Comparison of ENCODE assay signal across 8 cellular contexts in the genomic region with DNA sequence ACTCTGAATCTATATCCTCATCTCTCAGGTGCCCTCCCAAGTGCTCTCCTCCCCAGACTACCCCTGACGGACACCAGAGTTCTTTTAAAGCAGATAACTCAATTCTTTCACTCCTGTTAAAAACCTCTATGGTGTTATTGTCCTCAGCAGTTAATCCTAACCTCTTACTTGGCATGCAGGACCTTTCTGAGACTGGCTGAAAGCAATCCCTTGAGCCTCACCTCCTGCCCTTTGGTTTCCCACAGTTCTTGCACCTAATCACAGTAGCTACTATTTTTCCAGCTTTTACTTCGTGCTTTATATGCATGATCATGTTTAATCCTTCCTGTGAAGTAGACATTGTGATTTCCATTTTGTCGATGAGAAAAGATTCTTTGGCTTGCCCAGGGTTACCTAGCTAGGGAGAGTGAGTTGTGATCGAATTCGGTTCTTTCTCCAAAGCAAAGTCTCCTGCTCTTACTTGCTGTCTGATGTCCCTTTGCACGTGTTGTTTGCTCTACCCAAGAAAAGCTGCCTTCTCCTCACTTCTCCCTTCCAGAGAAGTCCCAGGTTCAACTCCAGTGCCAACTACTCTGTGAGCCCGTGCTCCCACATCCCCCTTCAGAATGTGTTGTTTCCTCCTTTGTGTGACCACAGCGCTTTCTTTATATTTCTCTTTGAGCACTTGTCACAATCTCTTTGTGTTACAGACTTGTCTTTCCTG. TPM values are rescaled to one million over a fixed set of nuclear protein-coding genes. Genes with fewer than 3 reads are reported as not detected.
DNase-seq lines count a peak whose midpoint lies in the region; ATAC-seq, FAIRE-seq and TF ChIP-seq lines count a peak whose summit lies in the region.

No MANE protein-coding gene starts in this region.

- H3K27me3 Mint-ChIP-seq in activated CD4-positive, alpha-beta T cell treated with anti-CD3 and anti-CD28 coated beads, Interleukin-2, amount 10 ng/mL, durations not matched to agents 24 days and 14 days: no peaks in the 10 kb centered on the region

- no peaks in the 10 kb centered on the region for H3K9me3 ChIP-seq in PC-3 (ENCODE audit: low read length)
- H3K9me3 ChIP-seq in endothelial cell of umbilical vein (replicated peaks; ENCODE audit: control insufficient read depth, insufficient read depth, low read length): no peaks in the 10 kb centered on the region
- H3K9me3 ChIP-seq in small intestine (ENCODE audit: control insufficient read depth, low read depth): no peaks in the 10 kb centered on the region

- H3K4me1 Mint-ChIP-seq in activated CD4-positive, alpha-beta T cell treated with anti-CD3 and anti-CD28 coated beads, Interleukin-2, amount 10 ng/mL, durations not matched to agents 24 days and 14 days: peaks cover 42% of the 10 kb centered on the region

- ATAC-seq in PC-3 (no peak), GM18511 (IDR thresholded peaks at IDR 0.05; ENCODE audit: unreplicated experiment) (no peak), foreskin keratinocyte (no peak)

- H3K27ac ChIP-seq in PC-3 (ENCODE audit: low read length) (no peak overlapping the region), endothelial cell of umbilical vein (ENCODE audit: insufficient read depth, low read depth, low read length) (no peak overlapping the region), small intestine (ENCODE audit: low read depth in 1 of 2, low read length in 1 of 2) (no peak overlapping the region), foreskin keratinocyte (no peak overlapping the region)

- H3K4me1 ChIP-seq in PC-3 (ENCODE audit: insufficient read depth, low read length) (peaks cover 40% of the 10 kb centered on the region), endothelial cell of umbilical vein (ENCODE audit: control insufficient read depth, extremely low read depth, insufficient read depth, low read length) (peaks cover 22% of the 10 kb centered on the region), small intestine (ENCODE audit: control insufficient read depth in 2 of 2, insufficient read depth in 1 of 2, low read depth in 1 of 2, low read length in 1 of 2) (peaks cover 8 to 18% of the 10 kb centered on the region in 2 donors), foreskin keratinocyte (peaks cover 26% of the 10 kb centered on the region)

- H3K4me3 Mint-ChIP-seq in activated CD4-positive, alpha-beta T cell treated with anti-CD3 and anti-CD28 coated beads, Interleukin-2, amount 10 ng/mL, durations not matched to agents 24 days and 14 days: peak overlapping the region; percentile 90

- H3K36me3 ChIP-seq in PC-3 (ENCODE audit: low read depth, low read length) (no peaks in the 10 kb centered on the region; the same call in 1 of the 2 replicates), endothelial cell of umbilical vein (ENCODE audit: control insufficient read depth in 2 of 2, extremely low read depth in 1 of 2, insufficient read depth in 2 of 2, low read length in 2 of 2) (peaks cover 0 to 3% of the 10 kb centered on the region in 2 experiments), small intestine (ENCODE audit: control insufficient read depth in 2 of 2, insufficient read depth in 2 of 2, low read length in 2 of 2) (no peaks in the 10 kb centered on the region)

- peak overlapping the region; percentile 85 for H3K4me2 ChIP-seq in PC-3 (ENCODE audit: low read length)
- peak overlapping the region; percentile 92 for H3K4me2 ChIP-seq in endothelial cell of umbilical vein (ENCODE audit: insufficient read depth, low read length)

- no peaks in the 10 kb centered on the region for H3K9me2 ChIP-seq in PC-3 (replicated peaks; ENCODE audit: low read length)

- dilution Hi-C loops in endothelial cell of umbilical vein (cut with MboI; ENCODE audit: extremely low pct_ligation_motif_present, low sequenced_read_pairs): no loop called here

- H3K9me1 ChIP-seq in endothelial cell of umbilical vein (replicated peaks; ENCODE audit: control insufficient read depth, extremely low read depth, insufficient read depth, low read length): no peaks in the 10 kb centered on the region

- H3K79me2 ChIP-seq in PC-3 (ENCODE audit: low read length): peaks cover 73% of the 10 kb centered on the region
- H3K79me2 ChIP-seq in endothelial cell of umbilical vein (ENCODE audit: control insufficient read depth, insufficient read depth, low read length): peaks cover 70% of the 10 kb centered on the region

- intact Hi-C loops in activated CD4-positive, alpha-beta T cell treated with anti-CD3 and anti-CD28 coated beads, Interleukin-2, amount 10 ng/mL, durations not matched to agents 24 days and 14 days (cut with micrococcal nuclease): no loop called here
- intact Hi-C loops in PC-3 (cut with micrococcal nuclease) (no loop called here), endothelial cell of umbilical vein (cut with micrococcal nuclease) (no loop called here)

- no peak for TF ChIP-seq CTCF in PC-3 (conservative IDR thresholded peaks at IDR 0.05; ENCODE audit: low read depth, low read length)
- TF ChIP-seq CTCF in endothelial cell of umbilical vein (IDR thresholded peaks at IDR 0.05; ENCODE audit: extremely low read depth in 1 of 2, insufficient read depth in 1 of 2, low read depth in 1 of 2, low read length in 2 of 2): no peak
- TF ChIP-seq CTCF in foreskin keratinocyte (conservative IDR thresholded peaks at IDR 0.05): no peak

- H2AFZ ChIP-seq in PC-3 (ENCODE audit: low read length) (no peak overlapping the region), endothelial cell of umbilical vein (ENCODE audit: low read depth, low read length) (no peak overlapping the region)

- H3K9ac ChIP-seq in PC-3 (ENCODE audit: low read length) (0 out of 2 replicates have a peak overlapping the region, but pooled peaks have one; percentile 17), endothelial cell of umbilical vein (replicated peaks; ENCODE audit: extremely low read depth, insufficient read depth, low read length) (no peak overlapping the region)

- H3F3A ChIP-seq in PC-3 (ENCODE audit: low read length, unreplicated experiment): no peaks in the 10 kb centered on the region

- DNase-seq in activated CD4-positive, alpha-beta T cell treated with anti-CD3 and anti-CD28 coated beads, Interleukin-2, amount 10 ng/mL, durations not matched to agents 24 days and 14 days: peak; percentile 59
- no peak for DNase-seq in activated CD4-positive, alpha-beta T cell treated with anti-CD3 and anti-CD28 coated beads for 48 hours
- DNase-seq in PC-3 (no peak), endothelial cell of umbilical vein (ENCODE audit: low read depth, low spot score) (no peak), small intestine (peak; percentile 11), foreskin keratinocyte (no peak)
- DNase-seq in stimulated activated CD4-positive, alpha-beta T cell treated with anti-CD3 and anti-CD28 coated beads, Interleukin-4, amount 100 ng/mL, for 4 hours: no peak

- WGBS in small intestine, 3 donors: 33 to 50% (median 39%) methylated on average over 8 of the region's 8 CpGs

- H3K36me3 Mint-ChIP-seq in activated CD4-positive, alpha-beta T cell treated with anti-CD3 and anti-CD28 coated beads, Interleukin-2, amount 10 ng/mL, durations not matched to agents 24 days and 14 days (ENCODE audit: low read depth): peaks cover 24% of the 10 kb centered on the region

- BruUV-seq in PC-3 (replicated peaks; lab: Mats Ljungman, UMichigan) (no TSS peak), endothelial cell of umbilical vein (replicated peaks; lab: Mats Ljungman, UMichigan) (TSS peak; percentile 15)

- H4K20me1 ChIP-seq in PC-3 (ENCODE audit: low read length) (peaks cover 55% of the 10 kb centered on the region), endothelial cell of umbilical vein (replicated peaks; ENCODE audit: control insufficient read depth, extremely low read depth, insufficient read depth, low read length) (peaks cover 17% of the 10 kb centered on the region)

- H3K9me3 Mint-ChIP-seq in activated CD4-positive, alpha-beta T cell treated with anti-CD3 and anti-CD28 coated beads, Interleukin-2, amount 10 ng/mL, durations not matched to agents 24 days and 14 days: no peaks in the 10 kb centered on the region

- TF ChIP-seq POLR2A in endothelial cell of umbilical vein (IDR thresholded peaks at IDR 0.05; ENCODE audit: low read depth, low read length): no peak

- H3K4me3 ChIP-seq in PC-3 (ENCODE audit: low read length) (peak overlapping the region; percentile 96), endothelial cell of umbilical vein (replicated peaks in 1 of 3; ENCODE audit: insufficient read depth in 1 of 3, low read depth in 1 of 3, low read length in 3 of 3) (peak overlapping the region in 1 of 3 experiments; percentile 78), small intestine (ENCODE audit: low read depth in 1 of 2, low read length in 2 of 2) (peak overlapping the region in 1 of 2 donors; percentile 90)

- H3K27me3 ChIP-seq in PC-3 (ENCODE audit: low read length) (no peaks in the 10 kb centered on the region), endothelial cell of umbilical vein (ENCODE audit: control insufficient read depth in 2 of 2, insufficient read depth in 2 of 2, low read length in 2 of 2) (peaks cover 0 to 1% of the 10 kb centered on the region in 2 experiments), small intestine (ENCODE audit: control insufficient read depth in 2 of 2, insufficient read depth in 2 of 2, low read length in 2 of 2) (no peaks in the 10 kb centered on the region), foreskin keratinocyte (no peaks in the 10 kb centered on the region)

- no peak for FAIRE-seq in endothelial cell of umbilical vein (lab: Jason Lieb, UNC)
- no peak for FAIRE-seq in small intestine (lab: Jason Lieb, UNC)

- POLR2A ChIA-PET in PC-3 (lab: Charles Lee; ENCODE audit: unreplicated experiment) (no interaction called here), endothelial cell of umbilical vein (lab: Charles Lee) (interaction anchor here (0.7 kb wide), 1 partner anchor 1519 kb away, joined by 5 read pairs; no protein-coding TSS in a partner anchor)

- CTCF ChIA-PET in PC-3 (lab: Charles Lee): interaction anchor here (0.6 kb wide), 1 partner anchor 41 kb away, joined by 3 read pairs; no protein-coding TSS in a partner anchor
- CTCF ChIA-PET in endothelial cell of umbilical vein (lab: Charles Lee): interaction anchor here (0.7 to 1.8 kb wide), 4 partner anchors 33 to 77 kb away, joined by 4 to 8 read pairs (median 5); no protein-coding TSS in a partner anchor

- peak overlapping the region; percentile 73 for H3K27ac Mint-ChIP-seq in activated CD4-positive, alpha-beta T cell treated with anti-CD3 and anti-CD28 coated beads, Interleukin-2, amount 10 ng/mL, durations not matched to agents 24 days and 14 days

RNA-seq across cellular contexts. Expression of gene UBE2L3, which starts 2.1 kb away (rescaled TPM):
- total RNA-seq in activated CD4-positive, alpha-beta T cell treated with anti-CD3 and anti-CD28 coated beads, Interleukin-2, amount 10 ng/mL, durations not matched to agents 24 days and 14 days: 62.1 and 63.3 TPM in 2 replicates
- 50.7 and 72.0 TPM in 2 replicates for total RNA-seq in PC-3 (2014; rRNA removed)
- 83.5 and 84.3 TPM in 2 replicates for total RNA-seq in endothelial cell of umbilical vein
- 54.7 and 66.0 TPM in 2 replicates for polyA plus RNA-seq in endothelial cell of umbilical vein
- polyA plus RNA-seq in endothelial cell of umbilical vein (2011; cell fraction: cytosol; rRNA removed): 70.1 and 73.2 TPM in 2 replicates
- polyA plus RNA-seq in endothelial cell of umbilical vein (2011; cell fraction: nucleus; rRNA removed): 26.9 and 33.0 TPM in 2 replicates
- 82.4 and 120 TPM in 2 replicates for polyA plus RNA-seq in endothelial cell of umbilical vein (2012)
- polyA minus RNA-seq in endothelial cell of umbilical vein: 36.4 and 41.0 TPM in 2 replicates
- 23.8 TPM for polyA minus RNA-seq in endothelial cell of umbilical vein (2011; cell fraction: cytosol; rRNA and poly(A)+ RNA removed)
- polyA minus RNA-seq in endothelial cell of umbilical vein (2011; cell fraction: nucleus; rRNA and poly(A)+ RNA removed): 14.8 and 16.1 TPM in 2 replicates
- 10 to 100 TPM; 62.5 to 82.1 (median 67.0) TPM for polyA plus RNA-seq in small intestine
- total RNA-seq in foreskin keratinocyte: 92.2 and 92.4 TPM in 2 replicates
- polyA plus RNA-seq in foreskin keratinocyte: 96.9 and 101 TPM in 2 replicates

RNA-seq across cellular contexts. Expression of gene RIMBP3C, which starts 18.3 kb away (rescaled TPM):
- total RNA-seq in activated CD4-positive, alpha-beta T cell treated with anti-CD3 and anti-CD28 coated beads, Interleukin-2, amount 10 ng/mL, durations not matched to agents 24 days and 14 days: 0.19 and 0.26 TPM in 2 replicates
- total RNA-seq in PC-3 (2014; rRNA removed) (0.29 TPM in 1 of 2 replicates, not detected in the other), endothelial cell of umbilical vein (0.09 TPM in 1 of 2 replicates, not detected in the other), foreskin keratinocyte (0.07 TPM in 1 of 2 replicates, not detected in the other)
- polyA plus RNA-seq in endothelial cell of umbilical vein (0.02 and 0.04 TPM in 2 replicates), small intestine (under 1 TPM in 1 of 3 donors, not detected in 2; 0.04 TPM), foreskin keratinocyte (0.01 and 0.02 TPM in 2 replicates)
- polyA plus RNA-seq in endothelial cell of umbilical vein (2011; cell fraction: cytosol; rRNA removed): 0.03 TPM in 1 of 2 replicates, not detected in the other
- 0.01 TPM in 1 of 2 replicates, not detected in the other for polyA plus RNA-seq in endothelial cell of umbilical vein (2011; cell fraction: nucleus; rRNA removed)
- polyA plus RNA-seq in endothelial cell of umbilical vein (2012): not detected in 2 replicates
- 0.06 and 0.10 TPM in 2 replicates for polyA minus RNA-seq in endothelial cell of umbilical vein
- 1.0 TPM for polyA minus RNA-seq in endothelial cell of umbilical vein (2011; cell fraction: cytosol; rRNA and poly(A)+ RNA removed)
- polyA minus RNA-seq in endothelial cell of umbilical vein (2011; cell fraction: nucleus; rRNA and poly(A)+ RNA removed): 0.05 and 0.10 TPM in 2 replicates

Comparison
In these comparisons a context has a peak if more than half of its experiments do, and no peak if none do; other contexts are left out.
1. DNase-seq: peak in activated CD4-positive, alpha-beta T cell treated with anti-CD3 and anti-CD28 coated beads, Interleukin-2, amount 10 ng/mL, durations not matched to agents 24 days and 14 days (single experiment) and small intestine (single experiment); none in activated CD4-positive, alpha-beta T cell treated with anti-CD3 and anti-CD28 coated beads for 48 hours (single experiment), PC-3 (single experiment), endothelial cell of umbilical vein (single experiment), foreskin keratinocyte (0 of 2) and stimulated activated CD4-positive, alpha-beta T cell treated with anti-CD3 and anti-CD28 coated beads, Interleukin-4, amount 100 ng/mL, for 4 hours (0 of 2).